In genomic region chr9:111819360-111819759, GRCh38 we compare ENCODE assay signal across 36 cellular contexts. TPM values are rescaled to one million over a fixed set of nuclear protein-coding genes. Genes with fewer than 3 reads are reported as not detected.
"Had no signal": no experiment of that assay in that cellular context is flagged by ENCODE, and none has a peak within 500 bp of the region (broad histone marks: within the 10 kb centered on the region; RNA-seq: fewer than 3 reads in every experiment).

No MANE protein-coding gene starts in this region.

- H3K27me3 ChIP-seq: MG63 had no signal

- H3K4me2 ChIP-seq: KMS-11 had no signal

- DNase-seq: Karpas-422, MG63, MM.1S, MV-4-11, NCI-H1048, NCI-H1092, NCI-H1092 treated with DMSO at 0.1 percent for 48 hours, NCI-H1105, NCI-H1105 treated with DMSO at 0.1 percent for 48 hours, NCI-H1417, NCI-H1417 treated with DMSO at 0.1 percent for 48 hours, NCI-H1436, NCI-H1436 treated with DMSO at 0.1 percent for 48 hours, NCI-H146, NCI-H1694, NCI-H1694 treated with DMSO at 0.1 percent for 48 hours, NCI-H187, NCI-H187 treated with DMSO at 0.1 percent for 48 hours, NCI-H1930, NCI-H2029, NCI-H2029 treated with DMSO at 0.1 percent for 48 hours, NCI-H2081, NCI-H2081 treated with DMSO at 0.1 percent for 48 hours, NCI-H2107, NCI-H2171, NCI-H2171 treated with DMSO at 0.1 percent for 48 hours, NCI-H2227 treated with DMSO at 0.1 percent for 48 hours, NCI-H226, NCI-H345, NCI-H446, NCI-H446 treated with DMSO at 0.1 percent for 48 hours, NCI-H510A, NCI-H510A treated with DMSO at 0.1 percent for 48 hours had no signal

- H3K4me3 ChIP-seq: MG63 had no signal

- H3K27ac ChIP-seq: KMS-11 had no signal

- H3K9me3 ChIP-seq: MG63 had no signal

- H3K36me3 ChIP-seq: MG63 had no signal

- H3K9ac ChIP-seq: KMS-11 had no signal

RNA-seq across cellular contexts. Expression of gene SHOC1, which starts 24.6 kb away (rescaled TPM):
- total RNA-seq: LHCN-M2, NCI-H460 had no signal
